ENCODE assay signal across 25 cellular contexts in the genomic region with DNA sequence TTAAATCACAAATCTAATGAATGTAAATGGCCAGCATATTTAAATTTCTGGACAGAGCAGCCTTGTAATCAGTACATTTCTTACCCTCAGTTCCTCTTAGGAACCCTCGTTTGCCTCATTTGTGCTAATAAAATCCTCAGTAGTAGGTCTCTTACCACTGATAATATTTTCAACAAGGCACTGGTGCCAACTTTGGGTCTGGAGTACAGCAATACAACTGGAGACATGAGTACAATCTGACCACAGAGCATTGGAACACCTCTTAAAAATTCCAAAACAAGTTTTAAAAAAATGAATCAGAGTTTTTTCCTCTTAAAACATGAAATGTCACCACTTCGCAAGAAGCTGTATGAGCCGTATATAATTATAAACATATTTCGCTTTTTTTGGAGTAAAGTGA.
"Had no signal": no experiment of that assay in that cellular context is flagged by ENCODE, and none has a peak within 500 bp of the region (broad histone marks: within the 10 kb centered on the region; RNA-seq: fewer than 3 reads in every experiment).

No MANE protein-coding gene starts in this region.

- ATAC-seq: activated T-cell treated with anti-CD3 and anti-CD28 coated beads, Interleukin-2, amount 50 U/mL, for 72 hours; Panc1; Right ventricle myocardium inferior had no signal

- DNase-seq: activated CD4-positive, alpha-beta memory T cell treated with anti-CD3 and anti-CD28 coated beads, Interleukin-2, amount 10 ng/mL, durations not matched to agents 7 days and 5 days; activated CD4-positive, alpha-beta T cell treated with anti-CD3 and anti-CD28 coated beads, Interleukin-2, amount 50 U/mL, for 1 hour; activated CD4-positive, CD25-positive, alpha-beta regulatory T cell; activated CD8-positive, alpha-beta memory T cell treated with anti-CD3 and anti-CD28 coated beads, Interleukin-2, amount 50 U/mL, for 4 hours; activated gamma-delta T cell treated with Interleukin-2 at 50 U/mL for 16 hours; activated naive CD4-positive, alpha-beta T cell treated with anti-CD3 and anti-CD28 coated beads, Interleukin-2, amount 10 ng/mL, durations not matched to agents 7 days and 5 days; activated naive CD8-positive, alpha-beta T cell treated with anti-CD3 and anti-CD28 coated beads for 36 hours; activated T-cell treated with anti-CD3 and anti-CD28 coated beads, Interleukin-2, amount 50 U/mL, for 72 hours; adrenal gland; NCI-H1092; NCI-H1417; NCI-H2029; NCI-H345; NCI-H510A; NCI-H526 treated with DMSO at 0.1 percent for 48 hours; NK-92 treated with Interleukin-12 subunit alpha and Interleukin-12 subunit beta, amount 100 ng/mL, for 24 hours; OCI-M1; RPMI8226; SK-N-SH; T-helper 1 cell had no signal

- H3K9me3 ChIP-seq: adrenal gland, ascending aorta, SK-N-SH had no signal

- H3K27ac ChIP-seq: adrenal gland, KMS-11, VCaP had no signal

- H3K36me3 ChIP-seq: adrenal gland, ascending aorta had no signal

- H3K4me3 ChIP-seq: adrenal gland, ascending aorta had no signal

- H3K9ac ChIP-seq: KMS-11, SK-N-SH had no signal
